11 cellular contexts compared by ENCODE assay signal in genomic region chrX:134313418-134313817, GRCh38.
"Had no signal": no experiment of that assay in that cellular context is flagged by ENCODE, and none has a peak within 500 bp of the region (broad histone marks: within the 10 kb centered on the region; RNA-seq: fewer than 3 reads in every experiment).

No MANE protein-coding gene starts in this region.

- H3K27ac ChIP-seq: GM23248 had no signal

- H3K4me3 ChIP-seq: GM23248, GM23338, HAP-1 had no signal

- H3K36me3 ChIP-seq: HAP-1 had no signal

- DNase-seq: GM23248, GOT3, H7, H9, HCEC 1CT, HFFc6 had no signal

- H3K4me3 Mint-ChIP-seq: GM23338, H9, HFFc6 had no signal

- FAIRE-seq: H1, H54 had no signal

- H3K9me3 ChIP-seq: HAP-1 had no signal

- H2AFZ ChIP-seq: GM23248, GM23338 had no signal

- H3K9me3 Mint-ChIP-seq: GM23338 had no signal

- H3K4me1 Mint-ChIP-seq: GM23338, H9 had no signal

- H3K4me2 ChIP-seq: GM23338 had no signal

- H3K27ac Mint-ChIP-seq: GM23338, H9, HFFc6 had no signal

- ATAC-seq: GM23338, HCT116 had no signal

- H3K4me1 ChIP-seq: HAP-1 had no signal

- H3K9ac ChIP-seq: GM23248 had no signal
